In the genomic region with DNA sequence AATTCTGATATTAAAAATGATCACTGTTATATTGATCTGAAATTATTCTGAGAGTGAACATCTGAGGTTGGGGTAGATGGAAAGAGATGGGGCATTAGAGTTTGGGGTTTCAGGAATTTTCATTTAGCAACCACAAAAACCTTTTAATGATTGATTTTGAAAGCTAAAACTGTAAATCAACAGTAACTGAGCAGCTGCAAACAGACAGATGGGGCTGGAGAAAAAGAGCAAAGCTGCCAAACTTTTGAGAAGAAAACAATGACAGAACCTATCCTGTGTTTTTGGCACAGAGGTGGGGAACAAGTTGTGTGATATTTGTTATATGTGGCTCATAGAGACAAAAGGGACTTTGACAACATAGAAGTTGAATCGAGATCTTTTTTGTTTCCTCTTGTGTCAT, we compare ENCODE assay signal across 27 cellular contexts.
A peak's percentile ranks its signal among the peaks of the same experiment; 100 is the strongest.
DNase-seq lines count a peak whose midpoint lies in the region; ATAC-seq and TF ChIP-seq lines count a peak whose summit lies in the region.
"Had no signal": no experiment of that assay in that cellular context is flagged by ENCODE, and none has a peak within 500 bp of the region (broad histone marks: within the 10 kb centered on the region; RNA-seq: fewer than 3 reads in every experiment).

No MANE protein-coding gene starts in this region.

- no peak overlapping the region for H3K4ac ChIP-seq in IMR-90 (ENCODE audit: low read depth, low read length)

- no peak for TF ChIP-seq RAD21 in IMR-90 (IDR thresholded peaks at IDR 0.05; ENCODE audit: low read length)
- no peak for TF ChIP-seq RAD21 in SK-N-SH (IDR thresholded peaks at IDR 0.05; ENCODE audit: low read length)

- H4K91ac ChIP-seq in IMR-90 (ENCODE audit: insufficient read depth, low read depth, low read length) = no peak overlapping the region

- no peaks in the 10 kb centered on the region for H3K9me2 ChIP-seq in SK-N-SH

- CTCF ChIA-PET in IMR-90 (lab: Yijun Ruan, JAX) = interaction anchor here (0.6 kb wide), 1 partner anchor 406 kb away, joined by 3 read pairs; no protein-coding TSS in a partner anchor
- CTCF ChIA-PET in SK-N-SH (lab: Yijun Ruan, JAX) = interaction anchor here (1.1 kb wide), 1 partner anchor 94 kb away, joined by 3 read pairs; no protein-coding TSS in a partner anchor

- H4K5ac ChIP-seq in IMR-90 (ENCODE audit: low read depth, low read length) = peak overlapping the region; percentile 85; the same call in 1 of the 2 replicates

- H2AFZ ChIP-seq in IMR-90 (replicated peaks; ENCODE audit: low read length, poor library complexity) (no peak overlapping the region), SK-N-SH (ENCODE audit: low read depth) (peak overlapping the region; percentile 75)
- H2AFZ ChIP-seq: GM23248, PC-9 had no signal

- no peak overlapping the region for H2BK5ac ChIP-seq in IMR-90 (ENCODE audit: low read depth, low read length, poor library complexity, severe bottlenecking)

- no CpG with 5 or more reads among the region's 1 CpG for WGBS in IMR-90 (ENCODE audit: extremely low coverage in 2 of 2, insufficient read length in 1 of 2), 2 experiments
- 40% methylated on average over 1 of the region's 1 CpG for WGBS in SK-N-SH (ENCODE audit: low lambda C conversion rate)

- H4K20me1 ChIP-seq in IMR-90 (ENCODE audit: insufficient read depth, low read length) (no peaks in the 10 kb centered on the region), SK-N-SH (ENCODE audit: insufficient read depth) (no peaks in the 10 kb centered on the region)
- H4K20me1 ChIP-seq: BLaER1 had no signal

- H3K23ac ChIP-seq in IMR-90 (ENCODE audit: low read depth, low read length) = no peak overlapping the region; the same call in 1 of the 2 replicates

- ATAC-seq in IMR-90 (ENCODE audit: low read depth) = no peak
- ATAC-seq in gastrocnemius medialis = no peak
- ATAC-seq in GM21576 (IDR thresholded peaks at IDR 0.05; ENCODE audit: unreplicated experiment) = no peak
- no peak for ATAC-seq in HG03175 (IDR thresholded peaks at IDR 0.05; ENCODE audit: unreplicated experiment)
- ATAC-seq: Right ventricle myocardium inferior had no signal

- H3K4me2 ChIP-seq in IMR-90 (ENCODE audit: low read depth, low read length) (no peak overlapping the region), SK-N-SH (no peak overlapping the region)
- H3K4me2 ChIP-seq: BLaER1, PC-9 had no signal

- BruUV-seq in IMR-90 (replicated peaks; lab: Mats Ljungman, UMichigan) = no TSS peak

- TF ChIP-seq CTCF in AG10803 (conservative IDR thresholded peaks at IDR 0.05; ENCODE audit: low read length) (no peak), IMR-90 (conservative IDR thresholded peaks at IDR 0.05; ENCODE audit: low read depth, low read length) (no peak), SK-N-SH (IDR thresholded peaks at IDR 0.05) (no peak), gastrocnemius medialis (IDR thresholded peaks at IDR 0.05 in 4 of 5, conservative IDR thresholded peaks at IDR 0.05 in 1 of 5) (no peak)

- peak overlapping the region; percentile 35 for H2BK120ac ChIP-seq in IMR-90 (ENCODE audit: low read depth, low read length)

- H3F3A ChIP-seq in SK-N-SH (replicated peaks; ENCODE audit: insufficient read depth) = peaks cover 9% of the 10 kb centered on the region

- no peaks in the 10 kb centered on the region for H3K79me2 ChIP-seq in SK-N-SH (ENCODE audit: insufficient read depth)

- peak overlapping the region; percentile 89; the same call in 1 of the 2 replicates for H3K18ac ChIP-seq in IMR-90 (ENCODE audit: low read depth, low read length)

- dilution Hi-C loops in IMR-90 (cut with HindIII; ENCODE audit: low sequenced_read_pairs, unreplicated experiment) = no loop called here

- no peak overlapping the region for H3K56ac ChIP-seq in IMR-90 (ENCODE audit: extremely low read depth, insufficient read depth, low read length)

- H3K27ac ChIP-seq in IMR-90 (ENCODE audit: insufficient read depth, low read length) (no peak overlapping the region), SK-N-SH (ENCODE audit: low read depth in 2 of 2, low read length in 1 of 2) (no peak overlapping the region), gastrocnemius medialis (no peak overlapping the region)
- H3K27ac ChIP-seq: BLaER1, GM23248, PC-9, SJSA1 had no signal

- H3K4me3 ChIP-seq in AG10803 (ENCODE audit: low read length) = no peak overlapping the region
- H3K4me3 ChIP-seq in IMR-90 (ENCODE audit: insufficient read depth, low read depth, low read length) = no peak overlapping the region
- no peak overlapping the region for H3K4me3 ChIP-seq in SK-N-SH (ENCODE audit: low read depth in 2 of 2, low read length in 1 of 2)
- no peak overlapping the region for H3K4me3 ChIP-seq in gastrocnemius medialis
- H3K4me3 ChIP-seq: BLaER1, GM23248, PC-9, SJSA1 had no signal

- H2BK15ac ChIP-seq in IMR-90 (ENCODE audit: low read depth, low read length) = peak overlapping the region; percentile 44; the same call in 1 of the 3 replicates

- H4K8ac ChIP-seq in IMR-90 (ENCODE audit: low read depth in 2 of 2, low read length in 2 of 2) = peak overlapping the region in 1 of 2 experiments; percentile 48; a peak in 2 of 4 replicates

- POLR2A ChIA-PET in IMR-90 (lab: Charles Lee; ENCODE audit: unreplicated experiment) (no interaction called here), SK-N-SH (lab: Yijun Ruan, JAX) (no interaction called here)

- peaks cover 6% of the 10 kb centered on the region for H3K9me1 ChIP-seq in IMR-90 (ENCODE audit: insufficient read depth, low read length)

- peak overlapping the region; percentile 54; the same call in 1 of the 2 replicates for H2BK20ac ChIP-seq in IMR-90 (ENCODE audit: low read depth, low read length)

- no peaks in the 10 kb centered on the region for H3K79me1 ChIP-seq in IMR-90 (ENCODE audit: low read depth in 1 of 2, low read length in 2 of 2)

- no peaks in the 10 kb centered on the region for H3K27me3 ChIP-seq in IMR-90 (ENCODE audit: control insufficient read depth, insufficient read depth, low read length)
- H3K27me3 ChIP-seq in SK-N-SH (ENCODE audit: insufficient read depth) = no peaks in the 10 kb centered on the region
- no peaks in the 10 kb centered on the region for H3K27me3 ChIP-seq in gastrocnemius medialis
- H3K27me3 ChIP-seq: BLaER1, SJSA1 had no signal

- DNase-seq in AG10803 (ENCODE audit: low read depth) = peak; percentile 18
- no peak for DNase-seq in IMR-90
- peak; percentile 64 for DNase-seq in NCI-H1694 treated with DMSO at 0.1 percent for 48 hours (lab: John Stamatoyannopoulos, UW)
- no peak for DNase-seq in SK-N-SH
- no peak for DNase-seq in gastrocnemius medialis
- DNase-seq in superior temporal gyrus (ENCODE audit: extremely low spot score) = no peak
- DNase-seq: 8988T; ACHN; CD4-positive, CD25-positive, alpha-beta regulatory T cell; DMS53; GDM1; GM23248; H7; KG1; NCI-H1092; NCI-H1436 treated with DMSO at 0.1 percent for 48 hours; NCI-H2029; NCI-H510A; NCI-H69; NK-92 treated with Interleukin-12 subunit alpha and Interleukin-12 subunit beta, amount 100 ng/mL, for 24 hours; PC-9; T-helper 1 cell had no signal

- in situ Hi-C loops in IMR-90 (cut with MboI; ENCODE audit: low sequenced_read_pairs) (no loop called here), gastrocnemius medialis (cut with MboI; ENCODE audit: low sequenced_read_pairs in 4 of 4) (no loop called here)

- no peak overlapping the region; the same call in 1 of the 2 replicates for H2AK5ac ChIP-seq in IMR-90 (ENCODE audit: low read depth, low read length)

- H2AK9ac ChIP-seq in IMR-90 (replicated peaks; ENCODE audit: low read depth, low read length, poor library complexity) = no peak overlapping the region

- TF ChIP-seq POLR2A in IMR-90 (IDR thresholded peaks at IDR 0.05; ENCODE audit: low read depth, low read length) (no peak), gastrocnemius medialis (IDR thresholded peaks at IDR 0.05) (no peak)

- no peaks in the 10 kb centered on the region for H3K36me3 ChIP-seq in IMR-90 (ENCODE audit: control insufficient read depth, insufficient read depth, low read length)
- H3K36me3 ChIP-seq in SK-N-SH (replicated peaks in 1 of 2; ENCODE audit: control insufficient read depth in 1 of 2, insufficient read depth in 2 of 2, low read length in 1 of 2) = no peaks in the 10 kb centered on the region
- H3K36me3 ChIP-seq in gastrocnemius medialis = no peaks in the 10 kb centered on the region
- H3K36me3 ChIP-seq: BLaER1, SJSA1 had no signal

- intact Hi-C loops in IMR-90 (cut with micrococcal nuclease) (loop anchor here (5.0 to 10.0 kb wide), 4 partner anchors 243 to 717 kb away; a partner anchor contains a TSS), gastrocnemius medialis (cut with DNase I; ENCODE audit: low total_unique reads) (no loop called here)

- H3K9me3 ChIP-seq in IMR-90 (ENCODE audit: control insufficient read depth, insufficient read depth, low read length) = no peaks in the 10 kb centered on the region; the same call in 1 of the 2 replicates
- H3K9me3 ChIP-seq in SK-N-SH = no peaks in the 10 kb centered on the region
- no peaks in the 10 kb centered on the region for H3K9me3 ChIP-seq in gastrocnemius medialis
- H3K9me3 ChIP-seq: BLaER1, SJSA1 had no signal

- TF ChIP-seq EP300 in SK-N-SH (IDR thresholded peaks at IDR 0.05; ENCODE audit: borderline replicate concordance in 1 of 2, low read depth in 1 of 2, low read length in 1 of 2) = 0 out of 4 replicates have a peak, but pooled peaks of 1 of the 2 experiments have one; percentile 33

- H3K9ac ChIP-seq in IMR-90 (ENCODE audit: low read depth, low read length) = no peak overlapping the region
- no peak overlapping the region for H3K9ac ChIP-seq in SK-N-SH
- H3K9ac ChIP-seq: BLaER1, GM23248 had no signal

- H3K4me1 ChIP-seq in IMR-90 (ENCODE audit: control insufficient read depth, insufficient read depth, low read length) = peaks cover 6% of the 10 kb centered on the region
- peaks cover 4 to 17% of the 10 kb centered on the region in 2 experiments; a peak in 3 of 4 replicates for H3K4me1 ChIP-seq in SK-N-SH (ENCODE audit: control insufficient read depth in 1 of 2, insufficient read depth in 2 of 2, low read depth in 1 of 2, low read length in 1 of 2)
- no peaks in the 10 kb centered on the region for H3K4me1 ChIP-seq in gastrocnemius medialis
- H3K4me1 ChIP-seq: BLaER1, SJSA1 had no signal

- H3K14ac ChIP-seq in IMR-90 (replicated peaks; ENCODE audit: low read depth, low read length) = 0 out of 2 replicates have a peak overlapping the region, but pooled peaks have one; percentile 16

TF ChIP-seq in SK-N-SH, 30 proteins besides CTCF, POLR2A, EP300 and RAD21 (continues in another document):
- no peak for TF ChIP-seq FOXM1 (IDR thresholded peaks at IDR 0.05; ENCODE audit: low read depth)
- peak; percentile 63 for TF ChIP-seq TCF12 (IDR thresholded peaks at IDR 0.05)
- TF ChIP-seq NFIC (IDR thresholded peaks at IDR 0.05; ENCODE audit: borderline replicate concordance) = peak; percentile 50; the same call in 1 of the 2 replicates
- TF ChIP-seq ELF1 (IDR thresholded peaks at IDR 0.05) = no peak
- TF ChIP-seq, protein P1, sequence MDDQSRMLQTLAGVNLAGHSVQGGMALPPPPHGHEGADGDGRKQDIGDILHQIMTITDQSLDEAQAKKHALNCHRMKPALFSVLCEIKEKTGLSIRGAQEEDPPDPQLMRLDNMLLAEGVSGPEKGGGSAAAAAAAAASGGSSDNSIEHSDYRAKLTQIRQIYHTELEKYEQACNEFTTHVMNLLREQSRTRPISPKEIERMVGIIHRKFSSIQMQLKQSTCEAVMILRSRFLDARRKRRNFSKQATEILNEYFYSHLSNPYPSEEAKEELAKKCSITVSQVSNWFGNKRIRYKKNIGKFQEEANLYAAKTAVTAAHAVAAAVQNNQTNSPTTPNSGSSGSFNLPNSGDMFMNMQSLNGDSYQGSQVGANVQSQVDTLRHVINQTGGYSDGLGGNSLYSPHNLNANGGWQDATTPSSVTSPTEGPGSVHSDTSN (IDR thresholded peaks at IDR 0.05) = peak; percentile 67

Comparison
In these comparisons a context has a peak if more than half of its experiments do, and no peak if none do; other contexts are left out.
1. DNase-seq: peak in AG10803 (single experiment) and NCI-H1694 treated with DMSO at 0.1 percent for 48 hours (single experiment); none in IMR-90 (single experiment), SK-N-SH (single experiment), gastrocnemius medialis (0 of 2) and superior temporal gyrus (single experiment).